8 cellular contexts compared by ENCODE assay signal in genomic region chrX:112840382-112841113, GRCh38. TPM values are rescaled to one million over a fixed set of nuclear protein-coding genes. Genes with fewer than 3 reads are reported as not detected.
DNase-seq lines count a peak whose midpoint lies in the region; ATAC-seq and TF ChIP-seq lines count a peak whose summit lies in the region.

Gene AMOT (minus strand): TSS chrX:112840831. CDS start chrX:112823126, 17,705 bp downstream.

- H3K9me3 ChIP-seq in A673 (ENCODE audit: low read depth, low read length, poor library complexity, severe bottlenecking), result no peaks in the 10 kb centered on the region
- H3K9me3 ChIP-seq in endocrine pancreas (ENCODE audit: control insufficient read depth, low read length), result no peaks in the 10 kb centered on the region

- H3K4me1 ChIP-seq in A673 (ENCODE audit: insufficient read depth, low read length, poor library complexity, severe bottlenecking) (no peaks in the 10 kb centered on the region), endocrine pancreas (ENCODE audit: control insufficient read depth, insufficient read depth, low read length) (no peaks in the 10 kb centered on the region), mesendoderm (ENCODE audit: control insufficient read depth, low read depth, low read length) (no peaks in the 10 kb centered on the region)

- H3K4me2 ChIP-seq in mesendoderm (ENCODE audit: low read length), result peak within 1 kb of the TSS; percentile 61

- H3K23ac ChIP-seq in mesendoderm (ENCODE audit: low read length), result no peak within 1 kb of the TSS

- H2BK120ac ChIP-seq in mesendoderm (ENCODE audit: low read depth, low read length), result no peak within 1 kb of the TSS

- no TSS peak for BruUV-seq in A673 (replicated peaks; lab: Mats Ljungman, UMichigan)

- no peak within 1 kb of the TSS for H2BK5ac ChIP-seq in mesendoderm (ENCODE audit: low read length)

- H3K4me3 ChIP-seq in A673 (ENCODE audit: low read depth, low read length, poor library complexity, severe bottlenecking) (peak within 1 kb of the TSS; percentile 45), endocrine pancreas (ENCODE audit: control insufficient read depth, insufficient read depth, low read length) (peak within 1 kb of the TSS; percentile 82), mesendoderm (ENCODE audit: low read length) (peak within 1 kb of the TSS; percentile 54)

- no peak within 1 kb of the TSS for H2AK5ac ChIP-seq in mesendoderm (ENCODE audit: low read length)

- peak within 1 kb of the TSS; percentile 79 for H3K56ac ChIP-seq in mesendoderm (ENCODE audit: low read length)

- no peak within 1 kb of the TSS for H4K8ac ChIP-seq in mesendoderm (ENCODE audit: low read depth, low read length)

- H3K27me3 ChIP-seq in A673 (replicated peaks; ENCODE audit: insufficient read depth, low read depth, low read length, poor library complexity) (no peaks in the 10 kb centered on the region), endocrine pancreas (ENCODE audit: control insufficient read depth, insufficient read depth, low read length) (no peaks in the 10 kb centered on the region), mesendoderm (ENCODE audit: insufficient read depth, low read length, poor library complexity) (peaks cover 4% of the 10 kb centered on the region)

- H3K4ac ChIP-seq in mesendoderm (ENCODE audit: low read depth, low read length), result no peak within 1 kb of the TSS

- H3K79me2 ChIP-seq in mesendoderm (ENCODE audit: control insufficient read depth, insufficient read depth, low read length), result no peaks in the 10 kb centered on the region

- H3K18ac ChIP-seq in mesendoderm (ENCODE audit: low read length), result no peak within 1 kb of the TSS

- H2BK15ac ChIP-seq in mesendoderm (replicated peaks; ENCODE audit: low read depth), result no peak within 1 kb of the TSS

- H3K27ac ChIP-seq in A673 (ENCODE audit: low read depth, low read length, poor library complexity, severe bottlenecking) (no peak within 1 kb of the TSS), mesendoderm (ENCODE audit: low read depth, low read length) (no peak within 1 kb of the TSS)

- H3K9ac ChIP-seq in endocrine pancreas (ENCODE audit: control insufficient read depth, insufficient read depth, low read length) (peak within 1 kb of the TSS; percentile 41), mesendoderm (ENCODE audit: low read length) (peak within 1 kb of the TSS; percentile 59)

- CTCF ChIA-PET in A673 (lab: Charles Lee), result no interaction called here

- peak; percentile 39 for ATAC-seq in GM18873 (IDR thresholded peaks at IDR 0.05; ENCODE audit: low FRiP score, unreplicated experiment)
- ATAC-seq in HG03139 (IDR thresholded peaks at IDR 0.05; ENCODE audit: unreplicated experiment), result peak; percentile 66

- intact Hi-C loops in A673 (cut with micrococcal nuclease; ENCODE audit: unreplicated experiment), result no loop called here

- POLR2A ChIA-PET in A673 (lab: Charles Lee; ENCODE audit: low non-redundant PET), result no interaction called here

- no peak within 1 kb of the TSS for H4K5ac ChIP-seq in mesendoderm (ENCODE audit: low read length)

- H3K36me3 ChIP-seq in A673 (ENCODE audit: insufficient read depth, low read length, poor library complexity, severe bottlenecking) (no peaks in the 10 kb centered on the region), endocrine pancreas (ENCODE audit: control insufficient read depth, insufficient read depth, low read length) (no peaks in the 10 kb centered on the region), mesendoderm (ENCODE audit: control insufficient read depth, insufficient read depth, low read length) (no peaks in the 10 kb centered on the region)

- TF ChIP-seq CTCF in A673 (conservative IDR thresholded peaks at IDR 0.05; ENCODE audit: low read depth, low read length), result no peak

- WGBS in mesendoderm (ENCODE audit: extremely low coverage, insufficient coverage, low lambda C conversion rate), result no CpG with 5 or more reads among the region's 49 CpGs

- no peaks in the 10 kb centered on the region for H3K79me1 ChIP-seq in mesendoderm (ENCODE audit: low read length)

- DNase-seq in A673 (ENCODE audit: low spot score) (peak; percentile 72), NCI-H524 treated with DMSO at 0.1 percent for 48 hours (lab: John Stamatoyannopoulos, UW) (peak; percentile 65), mesendoderm (peak; percentile 91)
- DNase-seq in activated CD8-positive, alpha-beta memory T cell treated with anti-CD3 and anti-CD28 coated beads for 4 hours (ENCODE audit: low read depth in 2 of 2), result peak; percentile 12 to 23
- peak; percentile 31 for DNase-seq in stimulated activated CD8-positive, alpha-beta memory T cell treated with anti-CD3 and anti-CD28 coated beads, Interleukin-15, amount 100 ng/mL, for 1 hour (ENCODE audit: low read depth)

RNA-seq across cellular contexts. Expression of gene AMOT, which starts in this region (rescaled TPM):
- total RNA-seq in A673 (2021), result 2.1 and 2.6 TPM in 2 replicates
- polyA plus RNA-seq in mesendoderm (2013, experiment 1 of 2), result 0.86 TPM
- 0.90 TPM for polyA plus RNA-seq in mesendoderm (2013, experiment 2 of 2)

Comparison
In these comparisons a context has a peak if more than half of its experiments do, and no peak if none do; other contexts are left out.
1. DNase-seq: peak in every context shown above with its lines; median percentile 91 in mesendoderm; 72 in A673; 65 in NCI-H524 treated with DMSO at 0.1 percent for 48 hours; 31 in stimulated activated CD8-positive, alpha-beta memory T cell treated with anti-CD3 and anti-CD28 coated beads, Interleukin-15, amount 100 ng/mL, for 1 hour; 18 in activated CD8-positive, alpha-beta memory T cell treated with anti-CD3 and anti-CD28 coated beads for 4 hours.